Comparison of ENCODE assay signal across 1 cellular context in the genomic region with DNA sequence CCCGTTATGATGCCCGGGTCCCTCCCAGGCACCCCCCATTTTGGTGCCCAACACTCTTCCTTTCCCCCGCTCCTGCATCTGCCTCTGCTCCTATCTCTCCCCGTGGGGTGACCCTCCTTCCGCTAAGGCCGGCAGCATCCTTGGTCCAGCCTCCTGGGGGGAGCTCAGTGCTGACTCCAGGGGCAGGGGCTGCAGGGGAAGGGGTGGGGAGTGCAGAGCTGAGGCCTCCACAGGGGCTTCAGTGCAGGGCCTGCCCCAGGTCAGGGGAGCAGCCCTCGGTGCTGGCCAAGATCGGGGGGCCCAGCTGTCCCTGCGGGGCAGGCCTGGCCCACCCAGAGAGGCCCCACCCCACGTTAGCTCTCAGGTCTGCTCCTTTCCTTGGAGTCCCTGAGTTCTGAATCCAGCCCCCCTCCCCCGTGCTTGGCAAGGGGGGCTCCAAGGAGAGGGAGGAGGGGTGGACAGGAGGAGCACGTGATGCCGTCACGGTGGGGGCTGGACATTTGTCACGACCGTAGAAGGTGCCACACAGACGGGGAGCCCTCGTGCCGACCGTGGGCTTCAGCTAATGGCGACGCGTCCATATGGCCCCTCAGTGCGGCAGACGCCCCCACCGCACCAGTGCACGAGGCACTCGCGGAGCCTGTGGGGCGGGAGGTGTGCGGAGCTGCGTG.
A peak's percentile ranks its signal among the peaks of the same experiment; 100 is the strongest.
TF ChIP-seq lines count a peak whose summit lies in the region.

No MANE protein-coding gene starts in this region.

TF ChIP-seq in HepG2, 621 proteins besides CTCF, POLR2A, EP300 and RAD21 (continued from another document):
- TF ChIP-seq, protein P1, sequence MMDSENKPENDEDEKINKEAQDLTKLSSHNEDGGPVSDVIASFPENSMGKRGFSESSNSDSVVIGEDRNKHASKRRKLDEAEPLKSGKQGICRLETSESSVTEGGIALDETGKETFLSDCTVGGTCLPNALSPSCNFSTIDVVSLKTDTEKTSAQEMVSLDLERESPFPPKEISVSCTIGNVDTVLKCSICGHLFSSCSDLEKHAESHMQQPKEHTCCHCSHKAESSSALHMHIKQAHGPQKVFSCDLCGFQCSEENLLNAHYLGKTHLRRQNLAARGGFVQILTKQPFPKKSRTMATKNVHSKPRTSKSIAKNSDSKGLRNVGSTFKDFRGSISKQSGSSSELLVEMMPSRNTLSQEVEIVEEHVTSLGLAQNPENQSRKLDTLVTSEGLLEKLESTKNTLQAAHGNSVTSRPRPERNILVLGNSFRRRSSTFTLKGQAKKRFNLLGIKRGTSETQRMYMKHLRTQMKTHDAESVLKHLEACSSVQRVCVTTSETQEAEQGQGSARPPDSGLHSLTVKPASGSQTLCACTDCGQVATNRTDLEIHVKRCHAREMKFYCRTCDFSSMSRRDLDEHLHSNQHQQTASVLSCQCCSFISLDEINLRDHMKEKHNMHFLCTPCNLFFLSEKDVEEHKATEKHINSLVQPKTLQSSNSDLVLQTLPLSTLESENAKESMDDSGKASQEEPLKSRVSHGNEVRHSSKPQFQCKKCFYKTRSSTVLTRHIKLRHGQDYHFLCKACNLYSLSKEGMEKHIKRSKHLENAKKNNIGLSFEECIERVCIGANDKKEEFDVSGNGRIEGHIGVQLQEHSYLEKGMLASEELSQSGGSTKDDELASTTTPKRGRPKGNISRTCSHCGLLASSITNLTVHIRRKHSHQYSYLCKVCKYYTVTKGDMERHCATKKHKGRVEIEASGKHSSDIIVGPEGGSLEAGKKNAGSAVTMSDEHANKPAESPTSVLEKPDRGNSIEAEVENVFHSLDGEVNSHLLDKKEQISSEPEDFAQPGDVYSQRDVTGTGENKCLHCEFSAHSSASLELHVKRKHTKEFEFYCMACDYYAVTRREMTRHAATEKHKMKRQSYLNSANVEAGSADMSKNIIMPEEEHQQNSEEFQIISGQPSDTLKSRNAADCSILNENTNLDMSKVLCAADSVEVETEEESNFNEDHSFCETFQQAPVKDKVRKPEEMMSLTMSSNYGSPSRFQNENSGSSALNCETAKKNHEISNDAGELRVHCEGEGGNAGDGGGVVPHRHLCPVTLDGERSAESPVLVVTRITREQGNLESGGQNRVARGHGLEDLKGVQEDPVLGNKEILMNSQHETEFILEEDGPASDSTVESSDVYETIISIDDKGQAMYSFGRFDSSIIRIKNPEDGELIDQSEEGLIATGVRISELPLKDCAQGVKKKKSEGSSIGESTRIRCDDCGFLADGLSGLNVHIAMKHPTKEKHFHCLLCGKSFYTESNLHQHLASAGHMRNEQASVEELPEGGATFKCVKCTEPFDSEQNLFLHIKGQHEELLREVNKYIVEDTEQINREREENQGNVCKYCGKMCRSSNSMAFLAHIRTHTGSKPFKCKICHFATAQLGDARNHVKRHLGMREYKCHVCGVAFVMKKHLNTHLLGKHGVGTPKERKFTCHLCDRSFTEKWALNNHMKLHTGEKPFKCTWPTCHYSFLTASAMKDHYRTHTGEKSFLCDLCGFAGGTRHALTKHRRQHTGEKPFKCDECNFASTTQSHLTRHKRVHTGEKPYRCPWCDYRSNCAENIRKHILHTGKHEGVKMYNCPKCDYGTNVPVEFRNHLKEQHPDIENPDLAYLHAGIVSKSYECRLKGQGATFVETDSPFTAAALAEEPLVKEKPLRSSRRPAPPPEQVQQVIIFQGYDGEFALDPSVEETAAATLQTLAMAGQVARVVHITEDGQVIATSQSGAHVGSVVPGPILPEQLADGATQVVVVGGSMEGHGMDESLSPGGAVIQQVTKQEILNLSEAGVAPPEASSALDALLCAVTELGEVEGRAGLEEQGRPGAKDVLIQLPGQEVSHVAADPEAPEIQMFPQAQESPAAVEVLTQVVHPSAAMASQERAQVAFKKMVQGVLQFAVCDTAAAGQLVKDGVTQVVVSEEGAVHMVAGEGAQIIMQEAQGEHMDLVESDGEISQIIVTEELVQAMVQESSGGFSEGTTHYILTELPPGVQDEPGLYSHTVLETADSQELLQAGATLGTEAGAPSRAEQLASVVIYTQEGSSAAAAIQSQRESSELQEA (CRISPR knock-in tag; IDR thresholded peaks at IDR 0.05; ENCODE audit: not compliant biosample characterization): peak; percentile 72
- TF ChIP-seq SP4 (CRISPR knock-in tag; IDR thresholded peaks at IDR 0.05) (no peak), ZNF768 (CRISPR knock-in tag; IDR thresholded peaks at IDR 0.05) (peak; percentile 9; the same call in 1 of the 2 replicates), MYC (CRISPR knock-in tag; IDR thresholded peaks at IDR 0.05; ENCODE audit: borderline replicate concordance) (no peak), ZNF788 (CRISPR knock-in tag; IDR thresholded peaks at IDR 0.05; ENCODE audit: borderline replicate concordance) (no peak), ZBTB8A (CRISPR knock-in tag; IDR thresholded peaks at IDR 0.05; ENCODE audit: borderline replicate concordance, low read depth) (no peak), ZNF616 (CRISPR knock-in tag; IDR thresholded peaks at IDR 0.05; ENCODE audit: low read depth) (no peak)
- TF ChIP-seq, protein P2, sequence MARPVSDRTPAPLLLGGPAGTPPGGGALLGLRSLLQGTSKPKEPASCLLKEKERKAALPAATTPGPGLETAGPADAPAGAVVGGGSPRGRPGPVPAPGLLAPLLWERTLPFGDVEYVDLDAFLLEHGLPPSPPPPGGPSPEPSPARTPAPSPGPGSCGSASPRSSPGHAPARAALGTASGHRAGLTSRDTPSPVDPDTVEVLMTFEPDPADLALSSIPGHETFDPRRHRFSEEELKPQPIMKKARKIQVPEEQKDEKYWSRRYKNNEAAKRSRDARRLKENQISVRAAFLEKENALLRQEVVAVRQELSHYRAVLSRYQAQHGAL (CRISPR knock-in tag; IDR thresholded peaks at IDR 0.05; ENCODE audit: not compliant biosample characterization): no peak
